17 cellular contexts compared by ENCODE assay signal in the genomic region with DNA sequence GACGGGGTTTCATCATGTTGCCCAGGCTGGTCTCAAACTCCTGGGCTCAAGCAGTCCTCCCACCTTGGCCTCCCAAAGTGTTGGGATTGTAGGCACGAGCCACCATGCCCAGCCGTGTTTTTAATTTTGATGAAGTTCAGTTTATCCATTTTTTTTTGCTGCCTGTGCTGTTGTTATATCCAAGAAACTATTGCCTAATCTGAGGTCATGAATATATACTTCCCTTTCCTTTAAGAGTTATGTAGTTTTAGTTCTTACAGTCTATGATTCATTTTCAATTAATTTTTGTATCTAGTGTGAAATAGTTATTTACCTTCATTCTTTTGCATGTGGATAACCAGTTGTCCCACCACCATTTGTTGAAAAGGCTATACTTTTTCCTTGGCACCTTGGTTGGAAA.
"Had no signal": no experiment of that assay in that cellular context is flagged by ENCODE, and none has a peak within 500 bp of the region (broad histone marks: within the 10 kb centered on the region; RNA-seq: fewer than 3 reads in every experiment).

No MANE protein-coding gene starts in this region.

- H3K27me3 Mint-ChIP-seq: activated CD4-positive, alpha-beta memory T cell treated with anti-CD3 and anti-CD28 coated beads, Interleukin-2, amount 10 ng/mL, durations not matched to agents 7 days and 5 days; naive thymus-derived CD8-positive, alpha-beta T cell; progenitor cell of endocrine pancreas; stimulated activated naive B cell treated with anti-CD40 and anti-IgM and Interleukin-4, amounts not matched to agents 10 μg/mL and 1 μg/mL and 100 μg/mL, for 72 hours; T-cell had no signal

- H3K27ac ChIP-seq: cardiac muscle cell, esophagus muscularis mucosa, right atrium auricular region, tibial nerve had no signal

- DNase-seq: activated CD4-positive, alpha-beta memory T cell treated with anti-CD3 and anti-CD28 coated beads, Interleukin-2, amount 10 ng/mL, durations not matched to agents 7 days and 5 days; activated CD8-positive, alpha-beta memory T cell treated with anti-CD3 and anti-CD28 coated beads, Interleukin-2, amount 50 U/mL, for 4 hours; activated naive CD4-positive, alpha-beta T cell; islet precursor cell; mammary epithelial cell; mucosa of descending colon; naive thymus-derived CD8-positive, alpha-beta T cell; occipital lobe; stimulated activated CD4-positive, alpha-beta T cell treated with anti-CD3 and anti-CD28 coated beads, Interleukin-2, amount 100 ng/mL, for 48 hours; stimulated activated naive B cell treated with anti-CD40 and anti-IgM and Interleukin-4, amounts not matched to agents 10 μg/mL and 1 μg/mL and 100 μg/mL, for 72 hours; T-cell; T1000 had no signal

- H3K36me3 ChIP-seq: cardiac muscle cell, esophagus muscularis mucosa, right atrium auricular region, tibial nerve had no signal

- H3K4me3 ChIP-seq: cardiac muscle cell, esophagus muscularis mucosa, mucosa of descending colon, right atrium auricular region, tibial nerve had no signal

- H3K4me1 ChIP-seq: esophagus muscularis mucosa, right atrium auricular region, tibial nerve had no signal

- H3K27ac Mint-ChIP-seq: activated CD4-positive, alpha-beta memory T cell treated with anti-CD3 and anti-CD28 coated beads, Interleukin-2, amount 10 ng/mL, durations not matched to agents 7 days and 5 days; progenitor cell of endocrine pancreas; stimulated activated naive B cell treated with anti-CD40 and anti-IgM and Interleukin-4, amounts not matched to agents 10 μg/mL and 1 μg/mL and 100 μg/mL, for 72 hours had no signal

- H3K27me3 ChIP-seq: cardiac muscle cell, esophagus muscularis mucosa, right atrium auricular region, tibial nerve had no signal

- H3K9me3 ChIP-seq: mucosa of descending colon had no signal

- H3K4me3 Mint-ChIP-seq: activated CD4-positive, alpha-beta memory T cell treated with anti-CD3 and anti-CD28 coated beads, Interleukin-2, amount 10 ng/mL, durations not matched to agents 7 days and 5 days; naive thymus-derived CD8-positive, alpha-beta T cell; stimulated activated naive B cell treated with anti-CD40 and anti-IgM and Interleukin-4, amounts not matched to agents 10 μg/mL and 1 μg/mL and 100 μg/mL, for 72 hours; T-cell had no signal

- ATAC-seq: mucosa of descending colon; naive thymus-derived CD8-positive, alpha-beta T cell; stimulated activated naive B cell treated with anti-CD40 and anti-IgM and Interleukin-4, amounts not matched to agents 10 μg/mL and 1 μg/mL and 100 μg/mL, for 72 hours; T-cell had no signal
